In the genomic region with DNA sequence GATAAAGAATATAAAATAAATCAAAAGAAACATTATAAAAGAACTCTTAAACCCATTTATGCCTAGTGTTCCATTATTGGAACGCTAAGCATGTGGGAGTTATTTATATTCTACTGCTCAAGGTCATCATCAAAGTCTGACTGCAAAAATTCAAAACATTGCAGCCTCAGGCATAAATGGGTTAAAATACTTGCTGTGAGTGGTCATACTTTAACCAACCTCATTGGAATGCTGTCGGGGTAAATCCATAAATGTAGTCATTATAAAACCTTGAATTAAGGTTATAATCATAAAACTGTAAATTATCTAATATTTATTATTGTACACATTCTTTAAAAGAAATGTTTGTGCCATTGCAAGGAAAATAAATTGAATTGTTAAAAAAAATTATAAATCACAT, we compare ENCODE assay signal across 23 cellular contexts. TPM values are rescaled to one million over a fixed set of nuclear protein-coding genes. Genes with fewer than 3 reads are reported as not detected.
A peak's percentile ranks its signal among the peaks of the same experiment; 100 is the strongest.
DNase-seq lines count a peak whose midpoint lies in the region; ATAC-seq and TF ChIP-seq lines count a peak whose summit lies in the region.
"Had no signal": no experiment of that assay in that cellular context is flagged by ENCODE, and none has a peak within 500 bp of the region (broad histone marks: within the 10 kb centered on the region; RNA-seq: fewer than 3 reads in every experiment).

No MANE protein-coding gene starts in this region.

- H3K9me3 ChIP-seq in T-helper 17 cell (ENCODE audit: control insufficient read depth, low read length, poor library complexity, severe bottlenecking) (no peaks in the 10 kb centered on the region), upper lobe of left lung (no peaks in the 10 kb centered on the region)
- H3K9me3 ChIP-seq: SJSA1 had no signal

- WGBS in upper lobe of left lung, 2 donors: 28 to 85% methylated on average over 2 of the region's 2 CpGs

- H3K4me3 ChIP-seq in AG10803 (ENCODE audit: low read length): no peak overlapping the region
- no peak overlapping the region for H3K4me3 ChIP-seq in upper lobe of left lung
- H3K4me3 ChIP-seq: K562, SJSA1 had no signal

- no peak for TF ChIP-seq POLR2A in upper lobe of left lung (IDR thresholded peaks at IDR 0.05)

- no peak overlapping the region for H3K27ac Mint-ChIP-seq in T-helper 17 cell

- H3K27ac ChIP-seq in upper lobe of left lung: no peak overlapping the region
- H3K27ac ChIP-seq: SJSA1 had no signal

- DNase-seq in AG10803 (ENCODE audit: low read depth): peak; percentile 10
- DNase-seq in HCEC 1CT: peak; percentile 10
- DNase-seq in astrocyte of the hippocampus (ENCODE audit: low read depth, low spot score): peak; percentile 1
- DNase-seq in fibroblast of peridontal ligament (ENCODE audit: extremely low read depth): peak; percentile 11
- DNase-seq in T-helper 17 cell: no peak
- DNase-seq in upper lobe of left lung: no peak
- DNase-seq: 8988T, ACHN, Calu3, DMS79 treated with DMSO at 0.1 percent for 48 hours, Kasumi-1, NCI-H1694, NCI-H2029 treated with DMSO at 0.1 percent for 48 hours, NCI-H526 treated with DMSO at 0.1 percent for 48 hours, Right ventricle myocardium superior, RPMI8226 had no signal

- TF ChIP-seq CTCF in AG10803 (conservative IDR thresholded peaks at IDR 0.05; ENCODE audit: low read length): no peak
- TF ChIP-seq CTCF in upper lobe of left lung (IDR thresholded peaks at IDR 0.05): no peak

- no peak overlapping the region for H3K4me3 Mint-ChIP-seq in T-helper 17 cell

- ATAC-seq in HG03457 (IDR thresholded peaks at IDR 0.05; ENCODE audit: unreplicated experiment): no peak
- ATAC-seq in GM19452 (IDR thresholded peaks at IDR 0.05; ENCODE audit: unreplicated experiment): no peak
- no peak for ATAC-seq in T-helper 17 cell
- no peak for ATAC-seq in upper lobe of left lung (ENCODE audit: low FRiP score in 2 of 2)
- ATAC-seq: HepG2, K562 had no signal

- no peaks in the 10 kb centered on the region for H3K36me3 Mint-ChIP-seq in T-helper 17 cell (ENCODE audit: low read depth)

- TF ChIP-seq EP300 in upper lobe of left lung (IDR thresholded peaks at IDR 0.05): no peak

- no peaks in the 10 kb centered on the region for H3K27me3 ChIP-seq in upper lobe of left lung
- H3K27me3 ChIP-seq: SJSA1 had no signal

- no peaks in the 10 kb centered on the region for H3K4me1 Mint-ChIP-seq in T-helper 17 cell

- H3K27me3 Mint-ChIP-seq in T-helper 17 cell: no peaks in the 10 kb centered on the region

- H3K4me1 ChIP-seq in upper lobe of left lung: no peaks in the 10 kb centered on the region

- H3K36me3 ChIP-seq in upper lobe of left lung: no peaks in the 10 kb centered on the region
- H3K36me3 ChIP-seq: SJSA1 had no signal

RNA-seq across cellular contexts. Expression of a gene that starts 55.0 kb away (rescaled TPM):
- total RNA-seq in T-helper 17 cell: under 1 TPM; 0.05 to 0.30 TPM
- 1 to 10 TPM in 5 of 6 donors, under 1 TPM in 1; 0.55 to 2.3 (median 1.2) TPM for total RNA-seq in upper lobe of left lung
- total RNA-seq: HepG2, HT1080, MCF 10A had no signal

Comparison
In these comparisons a context has a peak if more than half of its experiments do, and no peak if none do; other contexts are left out.
1. DNase-seq: peak in AG10803 (single experiment), HCEC 1CT (single experiment), astrocyte of the hippocampus (single experiment) and fibroblast of peridontal ligament (single experiment); none in T-helper 17 cell (0 of 3) and upper lobe of left lung (0 of 2).